In the genomic region with DNA sequence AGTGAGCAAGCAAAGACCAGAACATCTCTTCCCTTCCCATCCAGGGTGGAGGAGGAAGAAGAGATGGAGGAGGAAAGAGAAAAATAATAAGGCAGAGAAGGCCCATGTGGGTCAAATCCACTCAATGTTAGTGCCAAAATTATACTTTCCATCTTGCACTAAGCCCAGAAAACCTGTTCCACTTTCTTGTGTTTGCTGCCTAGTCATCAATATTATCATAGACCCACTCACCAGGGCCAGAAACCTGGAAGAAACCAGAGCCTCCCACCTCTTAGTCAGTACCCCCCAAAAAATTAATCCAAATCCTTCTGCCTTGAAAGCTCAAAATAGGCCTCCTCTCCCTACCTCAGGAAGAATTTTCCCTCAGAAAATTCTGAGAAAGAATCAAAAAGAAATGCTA, we compare ENCODE assay signal across 29 cellular contexts.
A peak's percentile ranks its signal among the peaks of the same experiment; 100 is the strongest.
DNase-seq lines count a peak whose midpoint lies in the region; ATAC-seq, FAIRE-seq and TF ChIP-seq lines count a peak whose summit lies in the region.
"Had no signal": no experiment of that assay in that cellular context is flagged by ENCODE, and none has a peak within 500 bp of the region (broad histone marks: within the 10 kb centered on the region; RNA-seq: fewer than 3 reads in every experiment).

No MANE protein-coding gene starts in this region.

- no peak for TF ChIP-seq EP300 in HepG2 (IDR thresholded peaks at IDR 0.05; ENCODE audit: low read depth in 2 of 2, low read length in 2 of 2)
- no peak for TF ChIP-seq EP300 in HepG2 (CRISPR knock-in tag; IDR thresholded peaks at IDR 0.05; ENCODE audit: borderline replicate concordance)

- no peak for FAIRE-seq in HepG2 (lab: Jason Lieb, UNC)
- FAIRE-seq: A204.1, A549, D721Med had no signal

- H3K79me2 ChIP-seq in HepG2 (ENCODE audit: insufficient read depth, low read length) = no peaks in the 10 kb centered on the region

- no peak overlapping the region for H2AFZ ChIP-seq in HepG2 (ENCODE audit: low read length)

- TF ChIP-seq POLR2A in HepG2 (IDR thresholded peaks at IDR 0.05; ENCODE audit: insufficient read depth in 1 of 2, low read depth in 2 of 2, low read length in 2 of 2) (no peak), right lobe of liver (IDR thresholded peaks at IDR 0.05) (no peak)

- BruUV-seq in HepG2 (replicated peaks; lab: Mats Ljungman, UMichigan) = no TSS peak

- H3K27me3 ChIP-seq in HepG2 (ENCODE audit: control insufficient read depth in 1 of 2, insufficient read depth in 2 of 2, low read length in 2 of 2) = peaks cover 0 to 20% of the 10 kb centered on the region in 2 experiments; a peak in 3 of 5 replicates
- no peaks in the 10 kb centered on the region for H3K27me3 ChIP-seq in right lobe of liver
- H3K27me3 ChIP-seq: BE2C; BLaER1; BLaER1 treated with 17β-estradiol and CSF1 and Interleukin-3, amounts not matched to agents 10 nM and 100 nM had no signal

- no peak for TF ChIP-seq RAD21 in HepG2 (CRISPR knock-in tag; IDR thresholded peaks at IDR 0.05)

- H3K4me3 ChIP-seq in HepG2 (replicated peaks in 1 of 3; ENCODE audit: insufficient read depth in 1 of 3, low read depth in 2 of 3, low read length in 3 of 3) (no peak overlapping the region), right lobe of liver (no peak overlapping the region)
- H3K4me3 ChIP-seq: A549; BLaER1; BLaER1 treated with 17β-estradiol and CSF1 and Interleukin-3, amounts not matched to agents 10 nM and 100 nM had no signal

- CTCF ChIA-PET in HepG2 (lab: Yijun Ruan, JAX; ENCODE audit: low intra/inter-chr PET ratio, low total read pairs) = no interaction called here

- H3K4me1 ChIP-seq in HepG2 (ENCODE audit: insufficient read depth, low read length) (no peaks in the 10 kb centered on the region), right lobe of liver (no peaks in the 10 kb centered on the region)
- H3K4me1 ChIP-seq: A549, BE2C, BLaER1, Caco-2 had no signal

- H3K4me2 ChIP-seq in HepG2 (ENCODE audit: low read depth, low read length) = no peak overlapping the region
- H3K4me2 ChIP-seq: A549; BLaER1; BLaER1 treated with 17β-estradiol and CSF1 and Interleukin-3, amounts not matched to agents 10 nM and 100 nM had no signal

- no peak overlapping the region for H3K9ac ChIP-seq in HepG2 (ENCODE audit: insufficient read depth, low read depth, low read length)
- H3K9ac ChIP-seq: BLaER1; BLaER1 treated with 17β-estradiol and CSF1 and Interleukin-3, amounts not matched to agents 10 nM and 100 nM had no signal

- DNase-seq in HepG2 (ENCODE audit: low spot score) = no peak
- DNase-seq in right lobe of liver = no peak
- DNase-seq: 8988T; ACHN; AML-193; BE2C; C1 segment of cervical spinal cord; Caco-2; Calu3; CD4-positive, alpha-beta memory T cell; CD4-positive, alpha-beta T cell; CD4-positive, CD25-positive, alpha-beta regulatory T cell; CD8-positive, alpha-beta memory T cell; CD8-positive, alpha-beta T cell; COR-L47; DMS 273 treated with DMSO at 0.1 percent for 48 hours; DMS153; DMS53; DMS79; DMS79 treated with DMSO at 0.1 percent for 48 hours; DND-41; EL had no signal

- in situ Hi-C loops in HepG2 (cut with HindIII; ENCODE audit: extremely low pct_ligation_motif_present, low pct_unique_long_range_greater_than_20kb) = no loop called here

- H3K9me3 ChIP-seq in HepG2 (ENCODE audit: low read length) (no peaks in the 10 kb centered on the region), right lobe of liver (no peaks in the 10 kb centered on the region)
- H3K9me3 ChIP-seq: A549, BE2C, Caco-2 had no signal

- intact Hi-C loops in HepG2 (cut with micrococcal nuclease; ENCODE audit: unreplicated experiment) (no loop called here), right lobe of liver (cut with DNase I) (no loop called here)

- POLR2A ChIA-PET in HepG2 (lab: Yijun Ruan, JAX) = no interaction called here

- no peaks in the 10 kb centered on the region for H3K36me3 ChIP-seq in HepG2 (replicated peaks in 1 of 2; ENCODE audit: control insufficient read depth in 1 of 2, insufficient read depth in 2 of 2, low read length in 2 of 2)
- no peaks in the 10 kb centered on the region for H3K36me3 ChIP-seq in right lobe of liver
- H3K36me3 ChIP-seq: BE2C; BLaER1; BLaER1 treated with 17β-estradiol and CSF1 and Interleukin-3, amounts not matched to agents 10 nM and 100 nM had no signal

- H3K27ac ChIP-seq in HepG2 (ENCODE audit: extremely low read length, insufficient read depth, low read length) = no peak overlapping the region
- no peak overlapping the region for H3K27ac ChIP-seq in right lobe of liver
- H3K27ac ChIP-seq: 22Rv1; A549; BLaER1; BLaER1 treated with 17β-estradiol and CSF1 and Interleukin-3, amounts not matched to agents 10 nM and 100 nM; C4-2B had no signal

- no peak for TF ChIP-seq CTCF in HepG2 (CRISPR knock-in tag; IDR thresholded peaks at IDR 0.05)
- TF ChIP-seq CTCF in right lobe of liver (IDR thresholded peaks at IDR 0.05) = no peak

- H4K20me1 ChIP-seq in HepG2 (ENCODE audit: insufficient read depth, low read length) = no peaks in the 10 kb centered on the region
- H4K20me1 ChIP-seq: BLaER1; BLaER1 treated with 17β-estradiol and CSF1 and Interleukin-3, amounts not matched to agents 10 nM and 100 nM had no signal

- ATAC-seq in HepG2 = no peak
- no peak for ATAC-seq in right lobe of liver
- ATAC-seq: A549; CD8-positive, alpha-beta T cell had no signal

TF ChIP-seq in HepG2, 621 proteins besides CTCF, POLR2A, EP300 and RAD21:
- TF ChIP-seq MAFF (IDR thresholded peaks at IDR 0.05; ENCODE audit: low read depth, low read length) (peak; percentile 62), ZNF3 (CRISPR knock-in tag; IDR thresholded peaks at IDR 0.05) (no peak), RFXANK (CRISPR knock-in tag; IDR thresholded peaks at IDR 0.05) (no peak), ZNF260 (CRISPR knock-in tag; IDR thresholded peaks at IDR 0.05; ENCODE audit: borderline replicate concordance, low read depth) (no peak), ZNF180 (CRISPR knock-in tag; IDR thresholded peaks at IDR 0.05; ENCODE audit: borderline replicate concordance, low read depth) (no peak), MAFK (conservative IDR thresholded peaks at IDR 0.05 in 1 of 2, IDR thresholded peaks at IDR 0.05 in 1 of 2; ENCODE audit: low read length in 2 of 2) (peak; percentile 60 to 68), ZNF816 (CRISPR knock-in tag; IDR thresholded peaks at IDR 0.05; ENCODE audit: borderline replicate concordance) (no peak), ZNF503 (CRISPR knock-in tag; IDR thresholded peaks at IDR 0.05) (no peak), MEF2D (CRISPR knock-in tag; IDR thresholded peaks at IDR 0.05) (no peak), JDP2 (CRISPR knock-in tag; IDR thresholded peaks at IDR 0.05; ENCODE audit: borderline replicate concordance) (no peak)
